15 cellular contexts compared by ENCODE assay signal in the genomic region with DNA sequence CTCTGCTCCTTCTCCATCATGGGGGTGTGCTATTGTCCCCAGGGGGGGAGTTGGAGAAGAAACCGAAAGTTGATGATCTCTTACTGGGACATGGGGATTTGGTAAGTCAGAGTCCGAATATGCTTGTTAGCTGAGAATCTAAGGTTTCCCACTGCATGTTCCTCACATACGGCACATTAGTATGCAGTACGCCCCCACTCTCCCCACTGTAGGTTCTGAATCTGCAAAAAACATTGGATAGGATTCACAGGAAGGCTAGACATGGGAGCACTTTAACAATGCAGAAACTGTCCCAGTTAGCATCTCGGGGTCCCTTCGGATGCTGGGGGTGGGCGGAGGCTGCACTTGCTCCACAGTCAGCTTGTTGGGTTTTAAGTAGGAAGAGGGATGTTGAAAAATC.
A peak's percentile ranks its signal among the peaks of the same experiment; 100 is the strongest.
DNase-seq lines count a peak whose midpoint lies in the region; ATAC-seq and TF ChIP-seq lines count a peak whose summit lies in the region.
"Had no signal": no experiment of that assay in that cellular context is flagged by ENCODE, and none has a peak within 500 bp of the region (broad histone marks: within the 10 kb centered on the region; RNA-seq: fewer than 3 reads in every experiment).

No MANE protein-coding gene starts in this region.

- peaks cover 84% of the 10 kb centered on the region for H3K4me1 ChIP-seq in BLaER1
- H3K4me1 ChIP-seq in skeletal muscle tissue (ENCODE audit: control insufficient read depth in 3 of 3, insufficient read depth in 3 of 3, low read length in 3 of 3): peaks cover 82 to 95% (median 95%) of the 10 kb centered on the region in 3 donors

- H3K27ac ChIP-seq in BLaER1: no peak overlapping the region
- peak overlapping the region; percentile 13 for H3K27ac ChIP-seq in caudate nucleus (ENCODE audit: low read depth, low read length)
- H3K27ac ChIP-seq in skeletal muscle tissue (ENCODE audit: low read depth, low read length): peak overlapping the region; percentile 84
- H3K27ac ChIP-seq: C4-2B had no signal

- H3K36me3 ChIP-seq in BLaER1 (peaks cover 83% of the 10 kb centered on the region), skeletal muscle tissue (ENCODE audit: control insufficient read depth in 3 of 3, insufficient read depth in 3 of 3, low read length in 3 of 3) (peaks cover 11 to 17% (median 12%) of the 10 kb centered on the region in 3 donors)

- no peak overlapping the region for H3K4me3 ChIP-seq in BLaER1
- no peak overlapping the region for H3K4me3 ChIP-seq in skeletal muscle tissue (ENCODE audit: low read length in 3 of 3)

- H3K9ac ChIP-seq in BLaER1 (no peak overlapping the region), skeletal muscle tissue (ENCODE audit: low read depth in 1 of 3, low read length in 3 of 3) (peak overlapping the region in 2 of 3 donors; percentile 15 to 33)

- ATAC-seq in GM21576 (IDR thresholded peaks at IDR 0.05; ENCODE audit: unreplicated experiment) (no peak), SK-N-SH treated with all-trans-retinoic acid at 6 μM for 48 hours (no peak), GM18870 (IDR thresholded peaks at IDR 0.05; ENCODE audit: unreplicated experiment) (no peak)
- ATAC-seq: HepG2 had no signal

- peak overlapping the region; percentile 87; the same call in 1 of the 2 replicates for H3K4me2 ChIP-seq in BLaER1

- DNase-seq in caudate nucleus (lab: John Stamatoyannopoulos, UW) (peak in 4 of 61 donors; percentile 21 to 65 (median 40)), NCI-H2081 (lab: John Stamatoyannopoulos, UW) (no peak)
- DNase-seq: 8988T; Calu3; CD4-positive, alpha-beta memory T cell; DMS79 treated with DMSO at 0.1 percent for 48 hours; GF-D8; H9 had no signal

- peaks cover 100% of the 10 kb centered on the region for H4K20me1 ChIP-seq in BLaER1

- H3K27me3 ChIP-seq in BLaER1 (no peaks in the 10 kb centered on the region), skeletal muscle tissue (ENCODE audit: control insufficient read depth in 3 of 3, insufficient read depth in 3 of 3, low read length in 3 of 3) (no peaks in the 10 kb centered on the region)

- H3K9me3 ChIP-seq in BLaER1: no peaks in the 10 kb centered on the region
- H3K9me3 ChIP-seq in skeletal muscle tissue (ENCODE audit: control insufficient read depth in 3 of 3, low read length in 3 of 3): no peaks in the 10 kb centered on the region

TF ChIP-seq in SK-N-SH treated with all-trans-retinoic acid at 6 μM for 48 hours, 23 proteins besides CTCF, POLR2A, EP300 and RAD21:
- TF ChIP-seq, protein P1, sequence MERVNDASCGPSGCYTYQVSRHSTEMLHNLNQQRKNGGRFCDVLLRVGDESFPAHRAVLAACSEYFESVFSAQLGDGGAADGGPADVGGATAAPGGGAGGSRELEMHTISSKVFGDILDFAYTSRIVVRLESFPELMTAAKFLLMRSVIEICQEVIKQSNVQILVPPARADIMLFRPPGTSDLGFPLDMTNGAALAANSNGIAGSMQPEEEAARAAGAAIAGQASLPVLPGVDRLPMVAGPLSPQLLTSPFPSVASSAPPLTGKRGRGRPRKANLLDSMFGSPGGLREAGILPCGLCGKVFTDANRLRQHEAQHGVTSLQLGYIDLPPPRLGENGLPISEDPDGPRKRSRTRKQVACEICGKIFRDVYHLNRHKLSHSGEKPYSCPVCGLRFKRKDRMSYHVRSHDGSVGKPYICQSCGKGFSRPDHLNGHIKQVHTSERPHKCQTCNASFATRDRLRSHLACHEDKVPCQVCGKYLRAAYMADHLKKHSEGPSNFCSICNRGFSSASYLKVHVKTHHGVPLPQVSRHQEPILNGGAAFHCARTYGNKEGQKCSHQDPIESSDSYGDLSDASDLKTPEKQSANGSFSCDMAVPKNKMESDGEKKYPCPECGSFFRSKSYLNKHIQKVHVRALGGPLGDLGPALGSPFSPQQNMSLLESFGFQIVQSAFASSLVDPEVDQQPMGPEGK (CRISPR knock-in tag; IDR thresholded peaks at IDR 0.05; ENCODE audit: borderline replicate concordance): no peak
- TF ChIP-seq ZFP30 (CRISPR knock-in tag; IDR thresholded peaks at IDR 0.05): no peak
- TF ChIP-seq, protein P2, sequence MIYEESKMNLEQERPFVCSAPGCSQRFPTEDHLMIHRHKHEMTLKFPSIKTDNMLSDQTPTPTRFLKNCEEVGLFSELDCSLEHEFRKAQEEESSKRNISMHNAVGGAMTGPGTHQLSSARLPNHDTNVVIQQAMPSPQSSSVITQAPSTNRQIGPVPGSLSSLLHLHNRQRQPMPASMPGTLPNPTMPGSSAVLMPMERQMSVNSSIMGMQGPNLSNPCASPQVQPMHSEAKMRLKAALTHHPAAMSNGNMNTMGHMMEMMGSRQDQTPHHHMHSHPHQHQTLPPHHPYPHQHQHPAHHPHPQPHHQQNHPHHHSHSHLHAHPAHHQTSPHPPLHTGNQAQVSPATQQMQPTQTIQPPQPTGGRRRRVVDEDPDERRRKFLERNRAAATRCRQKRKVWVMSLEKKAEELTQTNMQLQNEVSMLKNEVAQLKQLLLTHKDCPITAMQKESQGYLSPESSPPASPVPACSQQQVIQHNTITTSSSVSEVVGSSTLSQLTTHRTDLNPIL (CRISPR knock-in tag; IDR thresholded peaks at IDR 0.05; ENCODE audit: low read depth): no peak
- TF ChIP-seq ISL1 (CRISPR knock-in tag; IDR thresholded peaks at IDR 0.05): no peak
- TF ChIP-seq TSHZ2 (CRISPR knock-in tag; IDR thresholded peaks at IDR 0.05): no peak
- TF ChIP-seq ZC3H10 (CRISPR knock-in tag; IDR thresholded peaks at IDR 0.05): no peak
- TF ChIP-seq RARB (CRISPR knock-in tag; IDR thresholded peaks at IDR 0.05): no peak
- no peak for TF ChIP-seq TCF4 (CRISPR knock-in tag; IDR thresholded peaks at IDR 0.05; ENCODE audit: borderline replicate concordance)
- TF ChIP-seq ZNF565 (CRISPR knock-in tag; conservative IDR thresholded peaks at IDR 0.05; ENCODE audit: low read depth): no peak
- no peak for TF ChIP-seq ZNF70 (CRISPR knock-in tag; IDR thresholded peaks at IDR 0.05)
- TF ChIP-seq ARNTL (CRISPR knock-in tag; IDR thresholded peaks at IDR 0.05; ENCODE audit: borderline replicate concordance, low read depth): no peak
- TF ChIP-seq PPARA (CRISPR knock-in tag; IDR thresholded peaks at IDR 0.05; ENCODE audit: borderline replicate concordance): no peak
- no peak for TF ChIP-seq OSR1 (CRISPR knock-in tag; IDR thresholded peaks at IDR 0.05)
- TF ChIP-seq CSRNP3 (CRISPR knock-in tag; IDR thresholded peaks at IDR 0.05): no peak
- no peak for TF ChIP-seq BACH2 (CRISPR knock-in tag; IDR thresholded peaks at IDR 0.05; ENCODE audit: borderline replicate concordance)
- TF ChIP-seq CSDC2 (CRISPR knock-in tag; IDR thresholded peaks at IDR 0.05): no peak
- TF ChIP-seq ZNF8 (CRISPR knock-in tag; IDR thresholded peaks at IDR 0.05): no peak
- TF ChIP-seq GLIS3 (CRISPR knock-in tag; IDR thresholded peaks at IDR 0.05): no peak
- TF ChIP-seq, protein P3, sequence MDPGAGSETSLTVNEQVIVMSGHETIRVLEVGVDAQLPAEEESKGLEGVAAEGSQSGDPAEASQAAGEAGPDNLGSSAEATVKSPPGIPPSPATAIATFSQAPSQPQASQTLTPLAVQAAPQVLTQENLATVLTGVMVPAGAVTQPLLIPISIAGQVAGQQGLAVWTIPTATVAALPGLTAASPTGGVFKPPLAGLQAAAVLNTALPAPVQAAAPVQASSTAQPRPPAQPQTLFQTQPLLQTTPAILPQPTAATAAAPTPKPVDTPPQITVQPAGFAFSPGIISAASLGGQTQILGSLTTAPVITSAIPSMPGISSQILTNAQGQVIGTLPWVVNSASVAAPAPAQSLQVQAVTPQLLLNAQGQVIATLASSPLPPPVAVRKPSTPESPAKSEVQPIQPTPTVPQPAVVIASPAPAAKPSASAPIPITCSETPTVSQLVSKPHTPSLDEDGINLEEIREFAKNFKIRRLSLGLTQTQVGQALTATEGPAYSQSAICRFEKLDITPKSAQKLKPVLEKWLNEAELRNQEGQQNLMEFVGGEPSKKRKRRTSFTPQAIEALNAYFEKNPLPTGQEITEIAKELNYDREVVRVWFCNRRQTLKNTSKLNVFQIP (CRISPR knock-in tag; IDR thresholded peaks at IDR 0.05; ENCODE audit: borderline replicate concordance, low read depth): no peak
- no peak for TF ChIP-seq ZFP3 (CRISPR knock-in tag; IDR thresholded peaks at IDR 0.05)
